19 cellular contexts compared by ENCODE assay signal in genomic region chr5:10854526-10855277, GRCh38.
DNase-seq lines count a peak whose midpoint lies in the region; ATAC-seq, FAIRE-seq and TF ChIP-seq lines count a peak whose summit lies in the region.
"Had no signal": no experiment of that assay in that cellular context is flagged by ENCODE, and none has a peak within 500 bp of the region (broad histone marks: within the 10 kb centered on the region; RNA-seq: fewer than 3 reads in every experiment).

No MANE protein-coding gene starts in this region.

- DNase-seq in H4 (ENCODE audit: low spot score) (peak; percentile 42), RCC 7860 (ENCODE audit: low spot score) (peak; percentile 80), globus pallidus (ENCODE audit: low spot score) (peak; percentile 21), gastrocnemius medialis (peak; percentile 11 to 37), putamen (ENCODE audit: low spot score) (no peak), T-helper 9 cell (no peak)
- DNase-seq in activated CD4-positive, alpha-beta T cell treated with anti-CD3 and anti-CD28 coated beads, Interleukin-2, amount 10 ng/mL, durations not matched to agents 24 days and 14 days = no peak
- DNase-seq: CD8-positive, alpha-beta T cell; cerebellar nuclear complex; NCI-H1930; stimulated activated naive CD8-positive, alpha-beta T cell treated with anti-CD3 and anti-CD28 coated beads, Interleukin-15, amount 100 ng/mL, for 72 hours had no signal

- intact Hi-C loops in gastrocnemius medialis (cut with DNase I; ENCODE audit: low total_unique reads) = no loop called here
- intact Hi-C loops in activated CD4-positive, alpha-beta T cell treated with anti-CD3 and anti-CD28 coated beads, Interleukin-2, amount 10 ng/mL, durations not matched to agents 24 days and 14 days (cut with micrococcal nuclease) = loop anchor here (10.0 kb wide), 1 partner anchor 150 kb away; no protein-coding TSS in a partner anchor

- H3K4me3 Mint-ChIP-seq in activated CD4-positive, alpha-beta T cell treated with anti-CD3 and anti-CD28 coated beads, Interleukin-2, amount 10 ng/mL, durations not matched to agents 24 days and 14 days = no peak overlapping the region
- H3K4me3 Mint-ChIP-seq: CD8-positive, alpha-beta T cell; stimulated activated naive CD8-positive, alpha-beta T cell treated with anti-CD3 and anti-CD28 coated beads, Interleukin-15, amount 100 ng/mL, for 72 hours; T-helper 1 cell treated with Interleukin-12 subunit alpha and Interleukin-12 subunit beta and Interleukin-4 antibody, amounts not matched to agents 30 μg/mL and 1 μg/mL, for 36 hours had no signal

- no peak overlapping the region for H3K27ac ChIP-seq in gastrocnemius medialis

- in situ Hi-C loops in gastrocnemius medialis (cut with MboI; ENCODE audit: low sequenced_read_pairs in 4 of 4) = no loop called here

- H3K4me1 ChIP-seq in gastrocnemius medialis = no peaks in the 10 kb centered on the region

- TF ChIP-seq POLR2A in gastrocnemius medialis (IDR thresholded peaks at IDR 0.05) = no peak

- ATAC-seq in gastrocnemius medialis = peak; percentile 70 to 75
- ATAC-seq in GM19397 (IDR thresholded peaks at IDR 0.05; ENCODE audit: unreplicated experiment) = no peak
- ATAC-seq: activated naive CD4-positive, alpha-beta T cell treated with anti-CD3 and anti-CD28 coated beads, Interleukin-2, amount 50 U/mL, for 72 hours; CD8-positive, alpha-beta T cell; esophagus mucosa; stimulated activated naive CD8-positive, alpha-beta T cell treated with anti-CD3 and anti-CD28 coated beads, Interleukin-15, amount 100 ng/mL, for 72 hours had no signal

- no peaks in the 10 kb centered on the region for H3K36me3 Mint-ChIP-seq in activated CD4-positive, alpha-beta T cell treated with anti-CD3 and anti-CD28 coated beads, Interleukin-2, amount 10 ng/mL, durations not matched to agents 24 days and 14 days (ENCODE audit: low read depth)
- H3K36me3 Mint-ChIP-seq: activated naive CD4-positive, alpha-beta T cell treated with anti-CD3 and anti-CD28 coated beads, Interleukin-2, amount 50 U/mL, for 72 hours; CD8-positive, alpha-beta T cell had no signal

- no peaks in the 10 kb centered on the region for H3K9me3 ChIP-seq in gastrocnemius medialis

- H3K36me3 ChIP-seq in gastrocnemius medialis = no peaks in the 10 kb centered on the region

- H3K9me3 Mint-ChIP-seq in activated CD4-positive, alpha-beta T cell treated with anti-CD3 and anti-CD28 coated beads, Interleukin-2, amount 10 ng/mL, durations not matched to agents 24 days and 14 days = no peaks in the 10 kb centered on the region
- H3K9me3 Mint-ChIP-seq: activated naive CD4-positive, alpha-beta T cell treated with anti-CD3 and anti-CD28 coated beads, Interleukin-2, amount 50 U/mL, for 72 hours; CD8-positive, alpha-beta T cell; stimulated activated naive CD8-positive, alpha-beta T cell treated with anti-CD3 and anti-CD28 coated beads, Interleukin-15, amount 100 ng/mL, for 72 hours; T-helper 1 cell treated with Interleukin-12 subunit alpha and Interleukin-12 subunit beta and Interleukin-4 antibody, amounts not matched to agents 30 μg/mL and 1 μg/mL, for 36 hours had no signal

- H3K4me1 Mint-ChIP-seq in activated CD4-positive, alpha-beta T cell treated with anti-CD3 and anti-CD28 coated beads, Interleukin-2, amount 10 ng/mL, durations not matched to agents 24 days and 14 days = no peaks in the 10 kb centered on the region
- H3K4me1 Mint-ChIP-seq: stimulated activated naive CD8-positive, alpha-beta T cell treated with anti-CD3 and anti-CD28 coated beads, Interleukin-15, amount 100 ng/mL, for 72 hours had no signal

- peaks cover 12% of the 10 kb centered on the region for H3K27me3 Mint-ChIP-seq in activated CD4-positive, alpha-beta T cell treated with anti-CD3 and anti-CD28 coated beads, Interleukin-2, amount 10 ng/mL, durations not matched to agents 24 days and 14 days

- no peak overlapping the region for H3K4me3 ChIP-seq in gastrocnemius medialis
- H3K4me3 ChIP-seq: K562 had no signal

- no peak overlapping the region for H3K27ac Mint-ChIP-seq in activated CD4-positive, alpha-beta T cell treated with anti-CD3 and anti-CD28 coated beads, Interleukin-2, amount 10 ng/mL, durations not matched to agents 24 days and 14 days
- H3K27ac Mint-ChIP-seq: activated naive CD4-positive, alpha-beta T cell treated with anti-CD3 and anti-CD28 coated beads, Interleukin-2, amount 50 U/mL, for 72 hours; CD8-positive, alpha-beta T cell; progenitor cell of endocrine pancreas; stimulated activated naive CD8-positive, alpha-beta T cell treated with anti-CD3 and anti-CD28 coated beads, Interleukin-15, amount 100 ng/mL, for 72 hours; T-helper 1 cell treated with Interleukin-12 subunit alpha and Interleukin-12 subunit beta and Interleukin-4 antibody, amounts not matched to agents 30 μg/mL and 1 μg/mL, for 36 hours had no signal

- FAIRE-seq in RCC 7860 (lab: Jason Lieb, UNC) = peak; percentile 78
- FAIRE-seq: G401.6, GM18507, K562 had no signal

- peaks cover 0 to 4% (median 0%) of the 10 kb centered on the region in 3 donors for H3K27me3 ChIP-seq in gastrocnemius medialis

- no peak for TF ChIP-seq CTCF in gastrocnemius medialis (IDR thresholded peaks at IDR 0.05 in 4 of 5, conservative IDR thresholded peaks at IDR 0.05 in 1 of 5)

Comparison
In these comparisons a context has a peak if more than half of its experiments do, and no peak if none do; other contexts are left out.
1. DNase-seq: peak in H4 (single experiment), RCC 7860 (single experiment), globus pallidus (single experiment) and gastrocnemius medialis (2 of 2); none in putamen (single experiment), T-helper 9 cell (single experiment) and activated CD4-positive, alpha-beta T cell treated with anti-CD3 and anti-CD28 coated beads, Interleukin-2, amount 10 ng/mL, durations not matched to agents 24 days and 14 days (single experiment).